23 cellular contexts compared by ENCODE assay signal in the genomic region with DNA sequence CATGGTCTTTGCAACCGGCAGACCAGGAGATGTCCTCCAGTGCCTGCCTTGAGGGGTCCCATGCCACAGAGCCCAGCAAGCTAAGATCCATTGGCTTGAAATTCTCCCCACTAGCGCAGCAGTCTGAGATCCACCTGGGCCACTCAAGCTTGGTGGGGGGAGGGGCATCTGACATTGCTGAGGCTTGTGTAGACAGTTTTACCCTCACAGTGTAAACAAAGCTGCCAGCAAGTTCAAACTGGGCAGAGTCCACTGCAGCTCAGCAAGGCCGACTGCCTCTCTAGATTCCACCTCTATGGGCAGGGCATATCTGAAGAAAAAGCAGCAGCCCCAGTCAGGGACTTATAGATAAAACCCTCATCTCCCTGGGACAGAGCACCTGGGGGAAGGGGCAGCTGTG.
"Had no signal": no experiment of that assay in that cellular context is flagged by ENCODE, and none has a peak within 500 bp of the region (broad histone marks: within the 10 kb centered on the region; RNA-seq: fewer than 3 reads in every experiment).

No MANE protein-coding gene starts in this region.

- DNase-seq: activated CD4-positive, alpha-beta memory T cell treated with anti-CD3 and anti-CD28 coated beads, Interleukin-2, amount 10 ng/mL, durations not matched to agents 7 days and 5 days; activated CD4-positive, alpha-beta T cell treated with anti-CD3 and anti-CD28 coated beads, Interleukin-2, amount 10 ng/mL, durations not matched to agents 24 days and 14 days; activated effector memory CD4-positive, alpha-beta T cell treated with Interleukin-2 at 50 U/mL for 16 hours; activated naive CD4-positive, alpha-beta T cell treated with anti-CD3 and anti-CD28 coated beads for 36 hours; activated naive CD8-positive, alpha-beta T cell treated with anti-CD3 and anti-CD28 coated beads, Interleukin-2, amount 10 ng/mL, durations not matched to agents 7 days and 5 days; activated T-cell treated with anti-CD3 and anti-CD28 coated beads, Interleukin-2, amount 50 U/mL, for 72 hours; amniotic stem cell; cortex of kidney; endodermal cell; head of caudate nucleus; lower lobe of right lung; mesendoderm; naive thymus-derived CD8-positive, alpha-beta T cell; retina; spleen; stimulated activated CD4-positive, alpha-beta T cell treated with anti-CD3 and anti-CD28 coated beads, Interleukin-4, amount 100 ng/mL, for 1 hour; stimulated activated naive CD4-positive, alpha-beta T cell; T1000; upper lobe of right lung had no signal

- ATAC-seq: activated T-cell treated with anti-CD3 and anti-CD28 coated beads, Interleukin-2, amount 50 U/mL, for 72 hours; gastroesophageal sphincter; lower lobe of right lung; naive thymus-derived CD8-positive, alpha-beta T cell; upper lobe of right lung had no signal

- H3K27ac ChIP-seq: breast epithelium, gastroesophageal sphincter, lower lobe of right lung, neural progenitor cell, spleen, upper lobe of right lung had no signal

- H3K4me1 ChIP-seq: breast epithelium, gastroesophageal sphincter, lower lobe of right lung, neural progenitor cell, spleen, upper lobe of right lung had no signal

- FAIRE-seq: islet of Langerhans had no signal

- H3K4me3 ChIP-seq: breast epithelium, gastroesophageal sphincter, lower lobe of right lung, neural progenitor cell, spleen, upper lobe of right lung had no signal

- H3K36me3 ChIP-seq: breast epithelium, gastroesophageal sphincter, lower lobe of right lung, neural progenitor cell, spleen, upper lobe of right lung had no signal

- H3K27me3 ChIP-seq: breast epithelium, gastroesophageal sphincter, neural progenitor cell, spleen, upper lobe of right lung had no signal

- H3K9me3 ChIP-seq: breast epithelium, gastroesophageal sphincter, lower lobe of right lung, upper lobe of right lung had no signal
